Comparison of ENCODE assay signal across 12 cellular contexts in the genomic region with DNA sequence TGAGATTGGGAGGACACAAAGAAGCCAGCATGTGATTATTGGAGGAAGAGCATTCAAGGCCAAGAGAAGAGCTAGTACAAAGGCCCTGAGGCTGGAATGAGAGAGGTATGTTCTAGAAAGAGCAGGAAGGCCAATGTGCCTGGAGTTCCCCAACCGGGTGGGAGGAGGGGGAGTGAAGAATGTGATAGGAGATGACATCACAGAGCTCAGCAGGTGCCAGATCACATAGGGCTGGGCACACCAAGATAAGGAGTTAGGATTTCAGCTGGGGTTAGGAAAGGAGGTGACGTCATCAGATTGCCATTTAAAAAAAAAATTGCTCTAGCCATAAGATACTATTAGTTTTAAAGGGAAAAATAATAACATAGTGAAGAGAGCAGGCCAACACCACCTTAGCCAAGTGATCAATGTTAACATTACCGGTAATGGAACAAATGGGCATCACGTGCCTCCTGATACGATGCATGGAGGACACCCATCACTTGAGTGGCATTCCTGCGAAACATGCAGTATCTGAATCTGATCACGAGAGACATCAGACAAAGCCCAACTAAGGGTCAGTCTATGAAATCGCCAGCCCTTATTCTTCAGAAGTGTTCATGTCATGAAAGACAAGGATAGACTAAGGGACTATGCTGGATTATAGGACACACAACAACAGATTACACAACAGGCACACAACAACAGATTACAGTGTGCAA.
DNase-seq lines count a peak whose midpoint lies in the region; ATAC-seq, FAIRE-seq and TF ChIP-seq lines count a peak whose summit lies in the region.
"Had no signal": no experiment of that assay in that cellular context is flagged by ENCODE, and none has a peak within 500 bp of the region (broad histone marks: within the 10 kb centered on the region; RNA-seq: fewer than 3 reads in every experiment).

No MANE protein-coding gene starts in this region.

- no peak for TF ChIP-seq CTCF in RWPE2 (IDR thresholded peaks at IDR 0.05; ENCODE audit: poor library complexity, severe bottlenecking)
- TF ChIP-seq CTCF in fibroblast of the aortic adventitia (IDR thresholded peaks at IDR 0.05; ENCODE audit: insufficient read depth, low read length) = no peak

- no peak; the same call in 1 of the 3 replicates for ATAC-seq in RWPE2 (ENCODE audit: low read depth)
- ATAC-seq in HG03039 (IDR thresholded peaks at IDR 0.05; ENCODE audit: unreplicated experiment) = no peak
- no peak for ATAC-seq in HG03521 (IDR thresholded peaks at IDR 0.05; ENCODE audit: unreplicated experiment)

- H3K27ac ChIP-seq in RWPE2 (ENCODE audit: poor library complexity, severe bottlenecking) (peak overlapping the region; percentile 74), small intestine (ENCODE audit: low read depth in 1 of 2, low read length in 1 of 2) (no peak overlapping the region)
- H3K27ac ChIP-seq: 22Rv1 had no signal

- peaks cover 9% of the 10 kb centered on the region for H3K4me1 ChIP-seq in RWPE2 (ENCODE audit: insufficient read depth, poor library complexity, severe bottlenecking)
- H3K4me1 ChIP-seq in small intestine (ENCODE audit: control insufficient read depth in 2 of 2, insufficient read depth in 1 of 2, low read depth in 1 of 2, low read length in 1 of 2) = no peaks in the 10 kb centered on the region

- H3K9me3 ChIP-seq in RWPE2 (ENCODE audit: severe bottlenecking) (no peaks in the 10 kb centered on the region), small intestine (ENCODE audit: control insufficient read depth, low read depth) (no peaks in the 10 kb centered on the region), MG63 (no peaks in the 10 kb centered on the region)

- no peaks in the 10 kb centered on the region for H3K27me3 ChIP-seq in RWPE2 (ENCODE audit: insufficient read depth, poor library complexity, severe bottlenecking)
- H3K27me3 ChIP-seq in small intestine (ENCODE audit: control insufficient read depth in 2 of 2, insufficient read depth in 2 of 2, low read length in 2 of 2) = no peaks in the 10 kb centered on the region
- H3K27me3 ChIP-seq in MG63 = no peaks in the 10 kb centered on the region

- peak; percentile 37 for DNase-seq in DMS 273 (lab: John Stamatoyannopoulos, UW; ENCODE audit: unreplicated experiment)
- DNase-seq in DMS 273 treated with DMSO at 0.1 percent for 48 hours (lab: John Stamatoyannopoulos, UW) = no peak
- no peak for DNase-seq in RWPE2 (ENCODE audit: low spot score)
- peak; percentile 77 for DNase-seq in fibroblast of the aortic adventitia (ENCODE audit: low read depth)
- DNase-seq in small intestine = peak; percentile 57
- DNase-seq in MG63 = no peak
- DNase-seq: central memory CD4-positive, alpha-beta T cell; GF-D8; stimulated activated CD4-positive, alpha-beta T cell treated with anti-CD3 and anti-CD28 coated beads, Interleukin-12 subunit alpha, Interleukin-12 subunit beta, amount 100 ng/mL, for 4 hours had no signal

- H3K36me3 ChIP-seq in RWPE2 (ENCODE audit: low read depth) (no peaks in the 10 kb centered on the region), small intestine (ENCODE audit: control insufficient read depth in 2 of 2, insufficient read depth in 2 of 2, low read length in 2 of 2) (no peaks in the 10 kb centered on the region), MG63 (no peaks in the 10 kb centered on the region)

- no peak for FAIRE-seq in small intestine (lab: Jason Lieb, UNC)

- H3K4me3 ChIP-seq in RWPE2 (ENCODE audit: severe bottlenecking) = no peak overlapping the region
- no peak overlapping the region for H3K4me3 ChIP-seq in fibroblast of the aortic adventitia (ENCODE audit: low read depth, low read length)
- H3K4me3 ChIP-seq in small intestine (ENCODE audit: low read depth in 1 of 2, low read length in 2 of 2) = no peak overlapping the region
- no peak overlapping the region for H3K4me3 ChIP-seq in MG63

- 69 to 82% (median 70%) methylated on average over 8 of the region's 8 CpGs for WGBS in small intestine, 3 donors

Comparison
In these comparisons a context has a peak if more than half of its experiments do, and no peak if none do; other contexts are left out.
1. DNase-seq: peak in DMS 273 (single experiment), fibroblast of the aortic adventitia (single experiment) and small intestine (single experiment); none in DMS 273 treated with DMSO at 0.1 percent for 48 hours (single experiment), RWPE2 (single experiment) and MG63 (single experiment).